ENCODE assay signal across 1 cellular context in genomic region chr9:132978451-132979087, GRCh38.
TF ChIP-seq lines count a peak whose summit lies in the region.

Gene GFI1B (plus strand): TSS chr9:132978694. CDS start chr9:132986679, 7,985 bp downstream.

TF ChIP-seq in K562, 482 proteins besides CTCF, POLR2A, EP300 and RAD21 (continued from another document and continues in another):
- TF ChIP-seq AFF4 (CRISPR knock-in tag; IDR thresholded peaks at IDR 0.05) (no peak; the same call in 1 of the 2 replicates), XRCC5 (IDR thresholded peaks at IDR 0.05; ENCODE audit: low read depth, low read length) (0 out of 2 replicates have a peak, but pooled peaks have one; percentile 25), KAT7 (CRISPR knock-in tag; IDR thresholded peaks at IDR 0.05; ENCODE audit: borderline replicate concordance) (peak; percentile 79; the same call in 1 of the 2 replicates), ZNF121 (CRISPR knock-in tag; conservative IDR thresholded peaks at IDR 0.05) (no peak), ZBTB7A (IDR thresholded peaks at IDR 0.05; ENCODE audit: borderline replicate concordance, control insufficient read depth, low read depth, low read length) (no peak), ZNF146 (CRISPR knock-in tag; IDR thresholded peaks at IDR 0.05; ENCODE audit: unreplicated experiment) (no peak), DLX4 (CRISPR knock-in tag; IDR thresholded peaks at IDR 0.05) (no peak), SETDB1 (IDR thresholded peaks at IDR 0.05; ENCODE audit: low read length) (no peak), PRDM10 (IDR thresholded peaks at IDR 0.05; ENCODE audit: partially characterized antibody) (no peak), GABPA (tag; conservative IDR thresholded peaks at IDR 0.05; ENCODE audit: low read depth) (no peak), ZNF699 (CRISPR knock-in tag; IDR thresholded peaks at IDR 0.05; ENCODE audit: insufficient replicate concordance) (no peak), ARID2 (IDR thresholded peaks at IDR 0.05) (0 out of 2 replicates have a peak, but pooled peaks have one; percentile 14), KLF13 (tag; IDR thresholded peaks at IDR 0.05; ENCODE audit: borderline replicate concordance, low read depth) (no peak), NKRF (IDR thresholded peaks at IDR 0.05; ENCODE audit: borderline replicate concordance) (peak; percentile 84; the same call in 1 of the 2 replicates), SMARCA5 (IDR thresholded peaks at IDR 0.05) (no peak), ZNF232 (CRISPR knock-in tag; IDR thresholded peaks at IDR 0.05) (no peak), POLR2B (IDR thresholded peaks at IDR 0.05; ENCODE audit: low read depth, partially characterized antibody) (peak; percentile 15), TBP (optimal IDR thresholded peaks at IDR 0.05; ENCODE audit: low read depth, low read length) (peak; percentile 59), ZHX1 (conservative IDR thresholded peaks at IDR 0.05; ENCODE audit: low read length) (no peak), PCBP2 (IDR thresholded peaks at IDR 0.05; ENCODE audit: low read depth, low read length, poor library complexity, severe bottlenecking) (no peak), LEF1 (IDR thresholded peaks at IDR 0.05) (no peak), ZNF316 (IDR thresholded peaks at IDR 0.05) (no peak), ATF3 (IDR thresholded peaks at IDR 0.05) (no peak), ATF3 (CRISPR knock-in tag; conservative IDR thresholded peaks at IDR 0.05) (no peak), BCOR (IDR thresholded peaks at IDR 0.05) (peak; percentile 20; the same call in 1 of the 2 replicates), U2AF2 (optimal IDR thresholded peaks at IDR 0.05; ENCODE audit: low read depth, low read length) (no peak), FOXO4 (CRISPR knock-in tag; IDR thresholded peaks at IDR 0.05) (no peak), ZNF282 (CRISPR knock-in tag; IDR thresholded peaks at IDR 0.05) (no peak), ZNF77 (CRISPR knock-in tag; IDR thresholded peaks at IDR 0.05) (no peak), BCL6 (CRISPR knock-in tag; IDR thresholded peaks at IDR 0.05) (no peak), RBM22 (IDR thresholded peaks at IDR 0.05; ENCODE audit: low read depth, low read length, poor library complexity, severe bottlenecking) (no peak), MYNN (IDR thresholded peaks at IDR 0.05) (peak; percentile 93), MYNN (CRISPR knock-in tag; IDR thresholded peaks at IDR 0.05) (no peak)
- TF ChIP-seq, protein P1, sequence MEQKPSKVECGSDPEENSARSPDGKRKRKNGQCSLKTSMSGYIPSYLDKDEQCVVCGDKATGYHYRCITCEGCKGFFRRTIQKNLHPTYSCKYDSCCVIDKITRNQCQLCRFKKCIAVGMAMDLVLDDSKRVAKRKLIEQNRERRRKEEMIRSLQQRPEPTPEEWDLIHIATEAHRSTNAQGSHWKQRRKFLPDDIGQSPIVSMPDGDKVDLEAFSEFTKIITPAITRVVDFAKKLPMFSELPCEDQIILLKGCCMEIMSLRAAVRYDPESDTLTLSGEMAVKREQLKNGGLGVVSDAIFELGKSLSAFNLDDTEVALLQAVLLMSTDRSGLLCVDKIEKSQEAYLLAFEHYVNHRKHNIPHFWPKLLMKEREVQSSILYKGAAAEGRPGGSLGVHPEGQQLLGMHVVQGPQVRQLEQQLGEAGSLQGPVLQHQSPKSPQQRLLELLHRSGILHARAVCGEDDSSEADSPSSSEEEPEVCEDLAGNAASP (IDR thresholded peaks at IDR 0.05): no peak
- TF ChIP-seq, protein P2, sequence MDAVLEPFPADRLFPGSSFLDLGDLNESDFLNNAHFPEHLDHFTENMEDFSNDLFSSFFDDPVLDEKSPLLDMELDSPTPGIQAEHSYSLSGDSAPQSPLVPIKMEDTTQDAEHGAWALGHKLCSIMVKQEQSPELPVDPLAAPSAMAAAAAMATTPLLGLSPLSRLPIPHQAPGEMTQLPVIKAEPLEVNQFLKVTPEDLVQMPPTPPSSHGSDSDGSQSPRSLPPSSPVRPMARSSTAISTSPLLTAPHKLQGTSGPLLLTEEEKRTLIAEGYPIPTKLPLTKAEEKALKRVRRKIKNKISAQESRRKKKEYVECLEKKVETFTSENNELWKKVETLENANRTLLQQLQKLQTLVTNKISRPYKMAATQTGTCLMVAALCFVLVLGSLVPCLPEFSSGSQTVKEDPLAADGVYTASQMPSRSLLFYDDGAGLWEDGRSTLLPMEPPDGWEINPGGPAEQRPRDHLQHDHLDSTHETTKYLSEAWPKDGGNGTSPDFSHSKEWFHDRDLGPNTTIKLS (IDR thresholded peaks at IDR 0.05; ENCODE audit: borderline replicate concordance, low read depth): 0 out of 2 replicates have a peak, but pooled peaks have one; percentile 16
- TF ChIP-seq, protein P3, sequence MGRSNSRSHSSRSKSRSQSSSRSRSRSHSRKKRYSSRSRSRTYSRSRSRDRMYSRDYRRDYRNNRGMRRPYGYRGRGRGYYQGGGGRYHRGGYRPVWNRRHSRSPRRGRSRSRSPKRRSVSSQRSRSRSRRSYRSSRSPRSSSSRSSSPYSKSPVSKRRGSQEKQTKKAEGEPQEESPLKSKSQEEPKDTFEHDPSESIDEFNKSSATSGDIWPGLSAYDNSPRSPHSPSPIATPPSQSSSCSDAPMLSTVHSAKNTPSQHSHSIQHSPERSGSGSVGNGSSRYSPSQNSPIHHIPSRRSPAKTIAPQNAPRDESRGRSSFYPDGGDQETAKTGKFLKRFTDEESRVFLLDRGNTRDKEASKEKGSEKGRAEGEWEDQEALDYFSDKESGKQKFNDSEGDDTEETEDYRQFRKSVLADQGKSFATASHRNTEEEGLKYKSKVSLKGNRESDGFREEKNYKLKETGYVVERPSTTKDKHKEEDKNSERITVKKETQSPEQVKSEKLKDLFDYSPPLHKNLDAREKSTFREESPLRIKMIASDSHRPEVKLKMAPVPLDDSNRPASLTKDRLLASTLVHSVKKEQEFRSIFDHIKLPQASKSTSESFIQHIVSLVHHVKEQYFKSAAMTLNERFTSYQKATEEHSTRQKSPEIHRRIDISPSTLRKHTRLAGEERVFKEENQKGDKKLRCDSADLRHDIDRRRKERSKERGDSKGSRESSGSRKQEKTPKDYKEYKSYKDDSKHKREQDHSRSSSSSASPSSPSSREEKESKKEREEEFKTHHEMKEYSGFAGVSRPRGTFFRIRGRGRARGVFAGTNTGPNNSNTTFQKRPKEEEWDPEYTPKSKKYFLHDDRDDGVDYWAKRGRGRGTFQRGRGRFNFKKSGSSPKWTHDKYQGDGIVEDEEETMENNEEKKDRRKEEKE (IDR thresholded peaks at IDR 0.05; ENCODE audit: borderline replicate concordance in 1 of 2, control insufficient read depth in 1 of 2, low read depth in 2 of 2, low read length in 1 of 2): no peak
